In the genomic region with DNA sequence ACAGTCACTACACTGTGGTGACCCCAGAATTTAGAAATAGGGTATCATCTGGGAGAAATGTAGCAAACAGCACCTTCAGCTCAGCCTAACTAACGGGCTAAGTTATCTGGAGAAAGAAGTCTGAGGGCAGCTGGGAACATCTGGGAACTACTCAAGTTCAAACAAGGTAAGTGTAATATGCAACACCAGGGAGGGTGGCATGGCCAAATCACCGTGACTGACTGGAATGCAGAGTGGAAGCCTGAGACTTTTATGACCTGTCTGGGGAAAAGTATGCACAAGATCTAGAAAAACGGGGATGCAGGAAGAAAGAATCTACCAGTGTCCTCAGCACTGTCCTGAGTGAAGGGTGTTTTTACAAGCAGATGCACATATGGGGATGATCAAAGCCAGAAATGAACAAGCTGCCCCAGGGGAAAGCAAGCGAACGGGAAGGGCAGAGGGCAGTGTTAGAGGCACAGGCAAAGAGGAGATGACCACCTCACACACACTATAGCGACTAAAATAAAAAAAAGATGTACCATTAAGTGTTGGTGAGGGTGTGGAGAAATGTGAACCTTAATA, we compare ENCODE assay signal across 18 cellular contexts. TPM values are rescaled to one million over a fixed set of nuclear protein-coding genes. Genes with fewer than 3 reads are reported as not detected.
DNase-seq lines count a peak whose midpoint lies in the region; ATAC-seq and TF ChIP-seq lines count a peak whose summit lies in the region.
"Had no signal": no experiment of that assay in that cellular context is flagged by ENCODE, and none has a peak within 500 bp of the region (broad histone marks: within the 10 kb centered on the region; RNA-seq: fewer than 3 reads in every experiment).

No MANE protein-coding gene starts in this region.

- H3K4me3 ChIP-seq in BLaER1 (peak overlapping the region; percentile 34), osteoblast (ENCODE audit: insufficient read depth, low read length) (no peak overlapping the region), transverse colon (no peak overlapping the region)
- no peak overlapping the region for H3K4me3 ChIP-seq in naive thymus-derived CD4-positive, alpha-beta T cell (ENCODE audit: low read length)
- H3K4me3 ChIP-seq: breast epithelium, gastrocnemius medialis, GM12878, stomach had no signal

- TF ChIP-seq CTCF in osteoblast (IDR thresholded peaks at IDR 0.05; ENCODE audit: extremely low read depth, low read depth, low read length) (no peak), transverse colon (IDR thresholded peaks at IDR 0.05) (no peak)

- POLR2A ChIA-PET in naive thymus-derived CD4-positive, alpha-beta T cell (lab: Charles Lee) = interaction anchor here (0.6 to 10.2 kb wide), 9 partner anchors 9 to 58 kb away, joined by 3 to 115 read pairs (median 10); partner anchors contain the start of gene SERINC5

- peaks cover 66% of the 10 kb centered on the region for H3K79me2 ChIP-seq in osteoblast (ENCODE audit: insufficient read depth, low read length)

- peaks cover 52% of the 10 kb centered on the region for H3K36me3 ChIP-seq in BLaER1
- peaks cover 0 to 27% (median 0%) of the 10 kb centered on the region in 3 experiments for H3K36me3 ChIP-seq in naive thymus-derived CD4-positive, alpha-beta T cell (ENCODE audit: control insufficient read depth in 2 of 3, insufficient read depth in 3 of 3, low read length in 3 of 3)
- H3K36me3 ChIP-seq in osteoblast (ENCODE audit: insufficient read depth, low read length) = no peaks in the 10 kb centered on the region
- H3K36me3 ChIP-seq in transverse colon = peaks cover 0 to under 1% (median 0%) of the 10 kb centered on the region in 4 donors
- H3K36me3 ChIP-seq: breast epithelium, gastrocnemius medialis had no signal

- H3K27ac ChIP-seq in BLaER1 (peak overlapping the region; percentile 93), osteoblast (ENCODE audit: low read depth, low read length) (no peak overlapping the region), transverse colon (no peak overlapping the region)
- peak overlapping the region; percentile 59 for H3K27ac ChIP-seq in naive thymus-derived CD4-positive, alpha-beta T cell (ENCODE audit: low read depth, low read length)
- H3K27ac ChIP-seq: breast epithelium, gastrocnemius medialis had no signal

- H3K27ac Mint-ChIP-seq in activated T-helper 2 cell treated with anti-CD3 and anti-CD28 coated beads, Interferon-gamma antibody, Interleukin-2, Interleukin-4, amounts not matched to agents 10 μg/mL and 5 μg/mL and 100 μg/mL, durations not matched to agents 14 hours and 24 hours and 36 hours = peak overlapping the region; percentile 30
- H3K27ac Mint-ChIP-seq in naive thymus-derived CD4-positive, alpha-beta T cell = peak overlapping the region; percentile 31 to 99 (median 95)

- no peak for TF ChIP-seq EP300 in transverse colon (IDR thresholded peaks at IDR 0.05; ENCODE audit: low read depth)

- H4K20me1 ChIP-seq in BLaER1 = no peaks in the 10 kb centered on the region
- peaks cover 5% of the 10 kb centered on the region for H4K20me1 ChIP-seq in osteoblast (ENCODE audit: insufficient read depth, low read length)

- H3K27me3 Mint-ChIP-seq in activated T-helper 2 cell treated with anti-CD3 and anti-CD28 coated beads, Interferon-gamma antibody, Interleukin-2, Interleukin-4, amounts not matched to agents 10 μg/mL and 5 μg/mL and 100 μg/mL, durations not matched to agents 14 hours and 24 hours and 36 hours (ENCODE audit: low read depth) = no peaks in the 10 kb centered on the region
- H3K27me3 Mint-ChIP-seq in naive thymus-derived CD4-positive, alpha-beta T cell = no peaks in the 10 kb centered on the region

- no peak for ATAC-seq in naive thymus-derived CD4-positive, alpha-beta T cell
- ATAC-seq: gastrocnemius medialis, GM12878 had no signal

- H3K9me3 ChIP-seq in BLaER1 (0 out of 2 replicates have a peak, but pooled peaks cover 2% of the 10 kb centered on the region), osteoblast (ENCODE audit: low read depth, low read length) (no peaks in the 10 kb centered on the region), transverse colon (no peaks in the 10 kb centered on the region)
- H3K9me3 ChIP-seq in naive thymus-derived CD4-positive, alpha-beta T cell (ENCODE audit: control insufficient read depth in 2 of 3, low read length in 3 of 3) = no peaks in the 10 kb centered on the region
- H3K9me3 ChIP-seq: BE2C, breast epithelium, gastrocnemius medialis, stomach had no signal

- no peak for TF ChIP-seq POLR2A in transverse colon (IDR thresholded peaks at IDR 0.05)

- peaks cover 57% of the 10 kb centered on the region for H3K4me1 Mint-ChIP-seq in activated T-helper 2 cell treated with anti-CD3 and anti-CD28 coated beads, Interferon-gamma antibody, Interleukin-2, Interleukin-4, amounts not matched to agents 10 μg/mL and 5 μg/mL and 100 μg/mL, durations not matched to agents 14 hours and 24 hours and 36 hours (ENCODE audit: low read depth)
- H3K4me1 Mint-ChIP-seq in naive thymus-derived CD4-positive, alpha-beta T cell = peaks cover 61 to 97% (median 85%) of the 10 kb centered on the region in 7 donors

- DNase-seq in EH (ENCODE audit: low read depth) = peak; percentile 83
- no peak for DNase-seq in activated T-helper 2 cell treated with anti-CD3 and anti-CD28 coated beads, Interferon-gamma antibody, Interleukin-2, Interleukin-4, amounts not matched to agents 10 μg/mL and 5 μg/mL and 100 μg/mL, durations not matched to agents 14 hours and 24 hours and 36 hours (ENCODE audit: low spot score)
- DNase-seq in naive thymus-derived CD4-positive, alpha-beta T cell = no peak
- DNase-seq in osteoblast (ENCODE audit: insufficient read length, low spot score, missing footprints) = no peak
- DNase-seq in DMS114 treated with DMSO at 0.1 percent for 48 hours (lab: John Stamatoyannopoulos, UW; ENCODE audit: unreplicated experiment) = no peak
- no peak for DNase-seq in transverse colon
- DNase-seq: activated CD4-positive, CD25-positive, alpha-beta regulatory T cell; BE2C; effector CD8-positive, alpha-beta T cell; gastrocnemius medialis; KG1; mammary epithelial cell; NCI-H1436 treated with DMSO at 0.1 percent for 48 hours; NCI-H446 treated with DMSO at 0.1 percent for 48 hours; stomach had no signal

- peaks cover 35% of the 10 kb centered on the region for H3K36me3 Mint-ChIP-seq in activated T-helper 2 cell treated with anti-CD3 and anti-CD28 coated beads, Interferon-gamma antibody, Interleukin-2, Interleukin-4, amounts not matched to agents 10 μg/mL and 5 μg/mL and 100 μg/mL, durations not matched to agents 14 hours and 24 hours and 36 hours (ENCODE audit: low read depth)
- H3K36me3 Mint-ChIP-seq in naive thymus-derived CD4-positive, alpha-beta T cell = peaks cover 10 to 43% (median 29%) of the 10 kb centered on the region in 5 donors

- H3K27me3 ChIP-seq in BLaER1 (no peaks in the 10 kb centered on the region), osteoblast (ENCODE audit: insufficient read depth, low read length) (no peaks in the 10 kb centered on the region), transverse colon (no peaks in the 10 kb centered on the region)
- no peaks in the 10 kb centered on the region for H3K27me3 ChIP-seq in naive thymus-derived CD4-positive, alpha-beta T cell (ENCODE audit: control insufficient read depth in 2 of 2, insufficient read depth in 2 of 2, low read length in 2 of 2)
- H3K27me3 ChIP-seq: BE2C, breast epithelium, gastrocnemius medialis, stomach had no signal

- no peak overlapping the region for H2AFZ ChIP-seq in osteoblast (ENCODE audit: low read length)

- H3K9ac ChIP-seq in BLaER1 = peak overlapping the region; percentile 82

- 60 to 66% methylated on average over 6 of the region's 6 CpGs for WGBS in transverse colon (ENCODE audit: low coverage in 1 of 2), 2 donors

- H3K4me2 ChIP-seq in BLaER1 = peak overlapping the region; percentile 91
- no peak overlapping the region for H3K4me2 ChIP-seq in osteoblast (ENCODE audit: insufficient read depth, low read length)

- in situ Hi-C loops in transverse colon (cut with MboI; ENCODE audit: low pct_ligation_motif_present in 1 of 4, low pct_unique_long_range_greater_than_20kb in 1 of 4, low sequenced_read_pairs in 3 of 4) = no loop called here

- CTCF ChIA-PET in naive thymus-derived CD4-positive, alpha-beta T cell (lab: Charles Lee) = interaction anchor here (0.5 to 1.6 kb wide), 8 partner anchors 8 to 110 kb away, joined by 3 to 8 read pairs (median 4); no protein-coding TSS in a partner anchor

- peaks cover 92% of the 10 kb centered on the region for H3K4me1 ChIP-seq in BLaER1
- H3K4me1 ChIP-seq in naive thymus-derived CD4-positive, alpha-beta T cell (ENCODE audit: control insufficient read depth in 2 of 2, insufficient read depth in 2 of 2, low read length in 2 of 2) = peaks cover 39 to 79% of the 10 kb centered on the region in 2 donors
- peaks cover 48% of the 10 kb centered on the region for H3K4me1 ChIP-seq in osteoblast (ENCODE audit: insufficient read depth, low read length)
- H3K4me1 ChIP-seq in transverse colon = peaks cover 17 to 49% (median 31%) of the 10 kb centered on the region in 4 donors

- H3K4me3 Mint-ChIP-seq in activated T-helper 2 cell treated with anti-CD3 and anti-CD28 coated beads, Interferon-gamma antibody, Interleukin-2, Interleukin-4, amounts not matched to agents 10 μg/mL and 5 μg/mL and 100 μg/mL, durations not matched to agents 14 hours and 24 hours and 36 hours (ENCODE audit: low read depth) = no peak overlapping the region
- H3K4me3 Mint-ChIP-seq in naive thymus-derived CD4-positive, alpha-beta T cell = peak overlapping the region; percentile 27 to 96 (median 65)

- no peaks in the 10 kb centered on the region for H3K9me3 Mint-ChIP-seq in activated T-helper 2 cell treated with anti-CD3 and anti-CD28 coated beads, Interferon-gamma antibody, Interleukin-2, Interleukin-4, amounts not matched to agents 10 μg/mL and 5 μg/mL and 100 μg/mL, durations not matched to agents 14 hours and 24 hours and 36 hours
- H3K9me3 Mint-ChIP-seq in naive thymus-derived CD4-positive, alpha-beta T cell = no peaks in the 10 kb centered on the region

- intact Hi-C loops in activated T-helper 2 cell treated with anti-CD3 and anti-CD28 coated beads, Interferon-gamma antibody, Interleukin-2, Interleukin-4, amounts not matched to agents 10 μg/mL and 5 μg/mL and 100 μg/mL, durations not matched to agents 14 hours and 24 hours and 36 hours (cut with micrococcal nuclease) = loop anchor here (2.0 kb wide), 1 partner anchor 51 kb away; no protein-coding TSS in a partner anchor
- intact Hi-C loops in naive thymus-derived CD4-positive, alpha-beta T cell (cut with micrococcal nuclease) = loop anchor here (10.0 kb wide), 2 partner anchors 581 to 681 kb away; partner anchors contain the start of genes HOMER1 (in 1 of the 2) and TENT2 (in 1 of the 2)
- intact Hi-C loops in transverse colon (cut with DNase I; ENCODE audit: low total_unique reads) = no loop called here

RNA-seq across cellular contexts. Expression of gene SERINC5, which starts 59.9 kb away (rescaled TPM):
- 18.9 and 19.0 TPM in 2 replicates for total RNA-seq in activated T-helper 2 cell treated with anti-CD3 and anti-CD28 coated beads, Interferon-gamma antibody, Interleukin-2, Interleukin-4, amounts not matched to agents 10 μg/mL and 5 μg/mL and 100 μg/mL, durations not matched to agents 14 hours and 24 hours and 36 hours
- 100 to 1,000 TPM in 4 of 5 experiments, 10 to 100 TPM in 1; 71.2 to 164 (median 163) TPM for total RNA-seq in naive thymus-derived CD4-positive, alpha-beta T cell
- 10 to 100 TPM; 34.3 to 34.9 TPM for polyA plus RNA-seq in naive thymus-derived CD4-positive, alpha-beta T cell
- total RNA-seq in osteoblast (94.3 and 96.3 TPM in 2 replicates), transverse colon (10 to 100 TPM; 40.6 to 90.4 (median 79.6) TPM)

Comparison
In these comparisons a context has a peak if more than half of its experiments do, and no peak if none do; other contexts are left out.
1. H3K27ac ChIP-seq: peak in BLaER1 (single experiment) and naive thymus-derived CD4-positive, alpha-beta T cell (single experiment); none in osteoblast (single experiment) and transverse colon (0 of 4).